ENCODE assay signal across 14 cellular contexts in the genomic region with DNA sequence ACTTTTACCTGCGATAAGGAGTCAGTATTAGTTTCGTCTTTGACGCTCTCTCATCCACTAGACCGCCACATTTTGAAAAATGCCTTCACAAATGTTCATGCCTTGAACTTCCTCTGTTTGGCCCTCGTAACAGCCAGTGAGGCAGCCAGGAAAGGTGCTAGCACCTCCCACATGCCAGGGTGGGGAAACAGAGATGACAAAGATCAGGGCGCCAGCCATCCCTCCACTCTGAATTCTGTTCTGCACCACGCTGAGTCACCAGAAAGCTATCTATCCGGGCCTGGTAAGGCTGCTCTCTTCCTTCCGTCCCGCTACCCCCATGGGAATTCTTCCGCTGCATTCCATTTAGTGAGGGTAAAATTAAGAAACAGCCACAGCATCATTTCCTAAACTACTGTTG. TPM values are rescaled to one million over a fixed set of nuclear protein-coding genes. Genes with fewer than 3 reads are reported as not detected.
DNase-seq lines count a peak whose midpoint lies in the region; ATAC-seq, FAIRE-seq and TF ChIP-seq lines count a peak whose summit lies in the region.
"Had no signal": no experiment of that assay in that cellular context is flagged by ENCODE, and none has a peak within 500 bp of the region (broad histone marks: within the 10 kb centered on the region; RNA-seq: fewer than 3 reads in every experiment).

No MANE protein-coding gene starts in this region.

- H3K4me2 ChIP-seq in mesendoderm (ENCODE audit: low read length), result no peak overlapping the region

- in situ Hi-C loops in GM13976 (cut with MboI; ENCODE audit: low sequenced_read_pairs, unreplicated experiment), result no loop called here

- no CpG with 5 or more reads among the region's 11 CpGs for WGBS in mesendoderm (ENCODE audit: extremely low coverage, insufficient coverage, low lambda C conversion rate)
- WGBS in pancreas, 2 donors, result 83% methylated on average over 11 of the region's 11 CpGs

- H3K23ac ChIP-seq in mesendoderm (ENCODE audit: low read length), result no peak overlapping the region

- no peak overlapping the region for H3K4ac ChIP-seq in mesendoderm (ENCODE audit: low read depth, low read length)

- H3K27me3 ChIP-seq in mesendoderm (ENCODE audit: insufficient read depth, low read length, poor library complexity), result no peaks in the 10 kb centered on the region
- H3K27me3 ChIP-seq in pancreas, result no peaks in the 10 kb centered on the region
- H3K27me3 ChIP-seq: left lung had no signal

- no peaks in the 10 kb centered on the region for H3K4me1 ChIP-seq in mesendoderm (ENCODE audit: control insufficient read depth, low read depth, low read length)
- peaks cover 0 to 5% (median 4%) of the 10 kb centered on the region in 3 donors for H3K4me1 ChIP-seq in pancreas
- H3K4me1 ChIP-seq: psoas muscle had no signal

- no peak overlapping the region for H4K8ac ChIP-seq in mesendoderm (ENCODE audit: low read depth, low read length)

- TF ChIP-seq CTCF in pancreas (IDR thresholded peaks at IDR 0.05) (no peak), GM13976 (IDR thresholded peaks at IDR 0.05; ENCODE audit: borderline replicate concordance, control extremely low read depth, extremely low read depth, insufficient read depth, missing control alignments) (no peak)

- H3K4me3 ChIP-seq in mesendoderm (ENCODE audit: low read length), result no peak overlapping the region
- H3K4me3 ChIP-seq in pancreas, result no peak overlapping the region
- H3K4me3 ChIP-seq: left lung, psoas muscle had no signal

- H3K18ac ChIP-seq in mesendoderm (ENCODE audit: low read length), result no peak overlapping the region

- H3K9me3 ChIP-seq in pancreas, result no peaks in the 10 kb centered on the region
- H3K9me3 ChIP-seq: left lung, psoas muscle had no signal

- ATAC-seq in pancreas, result no peak
- no peak for ATAC-seq in HG02938 (IDR thresholded peaks at IDR 0.05; ENCODE audit: unreplicated experiment)
- ATAC-seq: left lung, psoas muscle had no signal

- H3K56ac ChIP-seq in mesendoderm (ENCODE audit: low read length), result peak overlapping the region; percentile 36

- H3K27ac ChIP-seq in mesendoderm (ENCODE audit: low read depth, low read length) (no peak overlapping the region), pancreas (no peak overlapping the region)
- H3K27ac ChIP-seq: left lung, psoas muscle had no signal

- no peak overlapping the region for H2BK5ac ChIP-seq in mesendoderm (ENCODE audit: low read length)

- no peak overlapping the region for H2BK15ac ChIP-seq in mesendoderm (replicated peaks; ENCODE audit: low read depth)

- H4K5ac ChIP-seq in mesendoderm (ENCODE audit: low read length), result no peak overlapping the region

- H2BK120ac ChIP-seq in mesendoderm (ENCODE audit: low read depth, low read length), result no peak overlapping the region

- H2AK5ac ChIP-seq in mesendoderm (ENCODE audit: low read length), result no peak overlapping the region

- DNase-seq in AG20443 (ENCODE audit: low spot score), result peak; percentile 92
- peak; percentile 97 for DNase-seq in LHCN-M2 (ENCODE audit: low read depth)
- DNase-seq in dedifferentiated amniotic fluid mesenchymal stem cell (ENCODE audit: extremely low spot score), result peak; percentile 62
- peak; percentile 94 for DNase-seq in mesendoderm
- DNase-seq in activated naive CD4-positive, alpha-beta T cell treated with Interleukin-2 at 50 U/mL for 16 hours, result no peak
- DNase-seq in pancreas, result no peak
- DNase-seq in GM13976 (ENCODE audit: low spot score), result no peak
- DNase-seq: activated B cell treated with CpG ODN at 0.5 μM for 24 hours; activated effector memory CD4-positive, alpha-beta T cell treated with anti-CD3 and anti-CD28 coated beads, Interleukin-2, amount 50 U/mL, for 16 hours; left lung; NCI-H146; OCI-M1; psoas muscle had no signal

- FAIRE-seq in pancreas (lab: Jason Lieb, UNC), result no peak

- H3K79me1 ChIP-seq in mesendoderm (ENCODE audit: low read length), result no peaks in the 10 kb centered on the region

- H3K79me2 ChIP-seq in mesendoderm (ENCODE audit: control insufficient read depth, insufficient read depth, low read length), result no peaks in the 10 kb centered on the region

- intact Hi-C loops in pancreas (cut with DNase I), result no loop called here

- H3K9ac ChIP-seq in mesendoderm (ENCODE audit: low read length), result no peak overlapping the region

- no peaks in the 10 kb centered on the region for H3K36me3 ChIP-seq in mesendoderm (ENCODE audit: control insufficient read depth, insufficient read depth, low read length)
- peaks cover 0 to 5% (median 3%) of the 10 kb centered on the region in 3 donors for H3K36me3 ChIP-seq in pancreas

RNA-seq across cellular contexts. Expression of gene BCL2L10, which starts 31.3 kb away (rescaled TPM):
- total RNA-seq in LHCN-M2 (2014; rRNA removed) (0.06 TPM in 1 of 2 replicates, not detected in the other), pancreas (under 1 TPM; 0.23 to 0.73 (median 0.53) TPM)
- polyA plus RNA-seq in LHCN-M2 (2012), result not detected
- 0.49 TPM for polyA plus RNA-seq in mesendoderm (2013, experiment 1 of 2)
- 0.46 TPM for polyA plus RNA-seq in mesendoderm (2013, experiment 2 of 2)
- 1 to 10 TPM in 1 of 2 donors, under 1 TPM in 1; 0.84 to 1.4 TPM for polyA plus RNA-seq in pancreas
- total RNA-seq: psoas muscle had no signal

RNA-seq across cellular contexts. Expression of gene GNB5, which starts 47.3 kb away (rescaled TPM):
- total RNA-seq in LHCN-M2 (2014; rRNA removed), result 40.1 and 43.7 TPM in 2 replicates
- 26.1 TPM for polyA plus RNA-seq in LHCN-M2 (2012)
- polyA plus RNA-seq in mesendoderm (2013, experiment 1 of 2), result 9.0 TPM
- polyA plus RNA-seq in mesendoderm (2013, experiment 2 of 2), result 9.4 TPM
- 10 to 100 TPM; 12.2 to 19.0 (median 15.6) TPM for total RNA-seq in pancreas
- 10 to 100 TPM; 15.7 to 28.2 TPM for polyA plus RNA-seq in pancreas

Comparison
In these comparisons a context has a peak if more than half of its experiments do, and no peak if none do; other contexts are left out.
1. DNase-seq: peak in AG20443 (single experiment), LHCN-M2 (single experiment), dedifferentiated amniotic fluid mesenchymal stem cell (single experiment) and mesendoderm (single experiment); none in activated naive CD4-positive, alpha-beta T cell treated with Interleukin-2 at 50 U/mL for 16 hours (single experiment), pancreas (0 of 6) and GM13976 (single experiment).